Comparison of ENCODE assay signal across 2 cellular contexts in the genomic region with DNA sequence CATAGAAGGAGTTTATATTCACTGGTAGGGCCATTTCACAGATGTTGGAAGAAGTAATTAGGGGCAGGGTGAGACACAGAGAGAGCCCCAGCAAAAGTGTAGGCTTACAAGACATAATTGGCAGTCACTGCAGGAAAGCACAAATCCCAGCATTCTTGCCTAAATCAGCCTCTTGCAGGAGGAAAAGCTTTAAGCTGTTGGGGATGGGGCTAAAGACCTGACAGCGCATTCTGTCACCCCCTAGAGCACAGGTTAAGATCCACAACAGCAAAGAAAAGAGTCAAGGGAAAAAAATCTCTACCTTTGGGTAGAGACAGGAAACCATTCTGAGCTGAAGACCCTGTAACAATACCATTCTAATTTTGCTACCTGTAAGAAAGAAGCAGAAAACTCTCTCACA.
TF ChIP-seq lines count a peak whose summit lies in the region.

No MANE protein-coding gene starts in this region.

TF ChIP-seq in GM23338, 12 proteins besides CTCF, POLR2A, EP300 and RAD21 (continued from another document):
- no peak for TF ChIP-seq REST (IDR thresholded peaks at IDR 0.05; ENCODE audit: unreplicated experiment)
- TF ChIP-seq ZNF331 (CRISPR knock-in tag; IDR thresholded peaks at IDR 0.05; ENCODE audit: low read depth) = no peak
- TF ChIP-seq ZNF114 (CRISPR knock-in tag; IDR thresholded peaks at IDR 0.05) = no peak
- TF ChIP-seq, protein P1, sequence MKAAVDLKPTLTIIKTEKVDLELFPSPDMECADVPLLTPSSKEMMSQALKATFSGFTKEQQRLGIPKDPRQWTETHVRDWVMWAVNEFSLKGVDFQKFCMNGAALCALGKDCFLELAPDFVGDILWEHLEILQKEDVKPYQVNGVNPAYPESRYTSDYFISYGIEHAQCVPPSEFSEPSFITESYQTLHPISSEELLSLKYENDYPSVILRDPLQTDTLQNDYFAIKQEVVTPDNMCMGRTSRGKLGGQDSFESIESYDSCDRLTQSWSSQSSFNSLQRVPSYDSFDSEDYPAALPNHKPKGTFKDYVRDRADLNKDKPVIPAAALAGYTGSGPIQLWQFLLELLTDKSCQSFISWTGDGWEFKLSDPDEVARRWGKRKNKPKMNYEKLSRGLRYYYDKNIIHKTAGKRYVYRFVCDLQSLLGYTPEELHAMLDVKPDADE (IDR thresholded peaks at IDR 0.05) = no peak
- TF ChIP-seq POLR2AphosphoS5 (IDR thresholded peaks at IDR 0.05; ENCODE audit: low read depth) = no peak
- no peak for TF ChIP-seq EZH2 (IDR thresholded peaks at IDR 0.05; ENCODE audit: low read depth, unreplicated experiment)
- no peak for TF ChIP-seq NANOG (IDR thresholded peaks at IDR 0.05; ENCODE audit: borderline replicate concordance)
- TF ChIP-seq STAT1 (IDR thresholded peaks at IDR 0.05; ENCODE audit: unreplicated experiment) = no peak
- TF ChIP-seq ZNF462 (CRISPR knock-in tag; IDR thresholded peaks at IDR 0.05) = no peak

TF ChIP-seq in HEK293T, 16 proteins besides CTCF, POLR2A, EP300 and RAD21 (continued from another document):
- no peak for TF ChIP-seq BHLHE40 (IDR thresholded peaks at IDR 0.05; ENCODE audit: borderline replicate concordance)
- TF ChIP-seq, protein P2, sequence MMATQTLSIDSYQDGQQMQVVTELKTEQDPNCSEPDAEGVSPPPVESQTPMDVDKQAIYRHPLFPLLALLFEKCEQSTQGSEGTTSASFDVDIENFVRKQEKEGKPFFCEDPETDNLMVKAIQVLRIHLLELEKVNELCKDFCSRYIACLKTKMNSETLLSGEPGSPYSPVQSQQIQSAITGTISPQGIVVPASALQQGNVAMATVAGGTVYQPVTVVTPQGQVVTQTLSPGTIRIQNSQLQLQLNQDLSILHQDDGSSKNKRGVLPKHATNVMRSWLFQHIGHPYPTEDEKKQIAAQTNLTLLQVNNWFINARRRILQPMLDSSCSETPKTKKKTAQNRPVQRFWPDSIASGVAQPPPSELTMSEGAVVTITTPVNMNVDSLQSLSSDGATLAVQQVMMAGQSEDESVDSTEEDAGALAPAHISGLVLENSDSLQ (IDR thresholded peaks at IDR 0.05) = no peak
- TF ChIP-seq SUZ12 (IDR thresholded peaks at IDR 0.05) = no peak
- TF ChIP-seq FOXM1 (IDR thresholded peaks at IDR 0.05; ENCODE audit: borderline replicate concordance) = no peak
- TF ChIP-seq NFRKB (IDR thresholded peaks at IDR 0.05) = no peak
- TF ChIP-seq FOXK2 (IDR thresholded peaks at IDR 0.05) = no peak
- TF ChIP-seq SP1 (IDR thresholded peaks at IDR 0.05) = no peak
- no peak for TF ChIP-seq ZNF384 (IDR thresholded peaks at IDR 0.05)
